Comparison of ENCODE assay signal across 29 cellular contexts in genomic region chr18:13406770-13407169, GRCh38.
"Had no signal": no experiment of that assay in that cellular context is flagged by ENCODE, and none has a peak within 500 bp of the region (broad histone marks: within the 10 kb centered on the region; RNA-seq: fewer than 3 reads in every experiment).

No MANE protein-coding gene starts in this region.

- H3K27me3 Mint-ChIP-seq: central memory CD8-positive, alpha-beta T cell; dendritic cell treated with granulocyte-macrophage colony-stimulating factor and Interleukin-4, amounts not matched to agents 40 ng/mL and 50 ng/mL, for 4 days; T-helper 17 cell had no signal

- H3K36me3 ChIP-seq: breast epithelium, left lung, neural progenitor cell, transverse colon, WERI-Rb-1 had no signal

- H3K27ac Mint-ChIP-seq: activated naive CD4-positive, alpha-beta T cell treated with anti-CD3 and anti-CD28 coated beads, Interleukin-2, amount 50 U/mL, for 72 hours; activated T-helper 2 cell treated with anti-CD3 and anti-CD28 coated beads, Interferon-gamma antibody, Interleukin-2, Interleukin-4, amounts not matched to agents 10 μg/mL and 5 μg/mL and 100 μg/mL, durations not matched to agents 14 hours and 24 hours and 36 hours; dendritic cell treated with granulocyte-macrophage colony-stimulating factor and Interleukin-4, amounts not matched to agents 40 ng/mL and 50 ng/mL, for 4 days; natural killer cell; neural progenitor cell; T-helper 17 cell had no signal

- H3K4me3 Mint-ChIP-seq: activated T-cell treated with anti-CD3 and anti-CD28 coated beads, Interleukin-2, amount 50 U/mL, for 4 hours; central memory CD8-positive, alpha-beta T cell; dendritic cell treated with granulocyte-macrophage colony-stimulating factor and Interleukin-4, amounts not matched to agents 40 ng/mL and 50 ng/mL, for 4 days; natural killer cell; neural progenitor cell; T-helper 17 cell had no signal

- H3K9me3 ChIP-seq: breast epithelium, testis, transverse colon had no signal

- H3K4me1 ChIP-seq: breast epithelium, esophagus muscularis mucosa, foreskin keratinocyte, left lung, neural progenitor cell, testis had no signal

- H3K27me3 ChIP-seq: breast epithelium, esophagus muscularis mucosa, foreskin keratinocyte, heart right ventricle, left lung, neural progenitor cell, testis, transverse colon had no signal

- H3K4me2 ChIP-seq: neural progenitor cell had no signal

- H3K4me1 Mint-ChIP-seq: central memory CD8-positive, alpha-beta T cell; natural killer cell had no signal

- H3K9me3 Mint-ChIP-seq: activated T-cell treated with anti-CD3 and anti-CD28 coated beads, Interleukin-2, amount 50 U/mL, for 4 hours; central memory CD8-positive, alpha-beta T cell; natural killer cell had no signal

- H3K27ac ChIP-seq: breast epithelium, esophagus muscularis mucosa, foreskin keratinocyte, heart right ventricle, left lung, neural progenitor cell, testis, transverse colon, WERI-Rb-1 had no signal

- DNase-seq: activated CD4-positive, alpha-beta T cell treated with anti-CD3 and anti-CD28 coated beads for 48 hours; activated CD4-positive, alpha-beta T cell treated with anti-CD3 and anti-CD28 coated beads, Interleukin-2, amount 50 U/mL, for 48 hours; activated CD8-positive, alpha-beta memory T cell treated with anti-CD3 and anti-CD28 coated beads, Interleukin-2, amount 50 U/mL, for 48 hours; activated T-cell treated with anti-CD3 and anti-CD28 coated beads, Interleukin-2, amount 50 U/mL, for 4 hours; effector CD4-positive, alpha-beta T cell; foreskin keratinocyte; heart right ventricle; left lung; mesendoderm; natural killer cell; occipital lobe; posterior cingulate gyrus; right cardiac atrium; stimulated activated CD4-positive, alpha-beta T cell treated with anti-CD3 and anti-CD28 coated beads, Interleukin-4, amount 100 ng/mL, for 1 hour; stimulated activated naive CD8-positive, alpha-beta T cell treated with anti-CD3 and anti-CD28 coated beads, Interleukin-15, Interleukin-2, amounts not matched to agents 100 U/mL and 50 U/mL, for 24 hours; T-helper 17 cell; T1000; testis; transverse colon had no signal

- ATAC-seq: activated CD4-positive, CD25-positive, alpha-beta regulatory T cell treated with anti-CD3 and anti-CD28 coated beads, Interleukin-2, amount 50 U/mL, for 24 hours; activated naive CD4-positive, alpha-beta T cell treated with anti-CD3 and anti-CD28 coated beads, Interleukin-2, amount 50 U/mL, for 72 hours; activated T-cell treated with anti-CD3 and anti-CD28 coated beads, Interleukin-2, amount 50 U/mL, for 4 hours; foreskin keratinocyte; left lung; natural killer cell; right cardiac atrium; stimulated activated naive CD8-positive, alpha-beta T cell treated with anti-CD3 and anti-CD28 coated beads, Interleukin-15, Interleukin-2, amounts not matched to agents 100 U/mL and 50 U/mL, for 24 hours; T-helper 17 cell had no signal

- H2AFZ ChIP-seq: neural progenitor cell had no signal

- H3K36me3 Mint-ChIP-seq: natural killer cell, neural progenitor cell had no signal

- H3K4me3 ChIP-seq: breast epithelium, esophagus muscularis mucosa, heart right ventricle, left lung, lung, neural progenitor cell, testis, transverse colon had no signal
